Comparison of ENCODE assay signal across 20 cellular contexts in the genomic region with DNA sequence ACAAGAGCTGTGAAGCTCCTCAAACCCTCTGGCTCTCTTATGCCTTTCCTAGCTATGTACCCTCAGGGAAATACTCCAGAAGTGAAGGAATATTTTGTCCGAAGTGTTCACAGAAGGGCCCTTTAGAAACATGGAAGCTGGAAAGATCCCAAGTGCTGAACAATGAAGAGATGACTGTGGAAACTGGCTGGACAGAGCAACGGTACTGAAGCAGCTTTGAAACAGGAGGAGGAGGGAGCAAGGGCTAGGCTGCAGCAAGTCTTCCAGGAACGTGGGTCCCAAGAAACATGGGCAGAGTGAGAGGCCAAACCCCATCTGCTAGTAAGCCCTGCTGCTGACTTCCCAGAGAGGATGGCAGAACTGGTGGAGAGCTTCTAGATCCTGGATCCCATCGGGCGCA. TPM values are rescaled to one million over a fixed set of nuclear protein-coding genes. Genes with fewer than 3 reads are reported as not detected.
DNase-seq lines count a peak whose midpoint lies in the region; ATAC-seq, FAIRE-seq and TF ChIP-seq lines count a peak whose summit lies in the region.
"Had no signal": no experiment of that assay in that cellular context is flagged by ENCODE, and none has a peak within 500 bp of the region (broad histone marks: within the 10 kb centered on the region; RNA-seq: fewer than 3 reads in every experiment).

No MANE protein-coding gene starts in this region.

- no peak overlapping the region for H3K27ac Mint-ChIP-seq in astrocyte (ENCODE audit: unreplicated experiment)
- H3K27ac Mint-ChIP-seq: activated CD8-positive, alpha-beta memory T cell treated with anti-CD3 and anti-CD28 coated beads, Interleukin-2, amount 10 ng/mL, durations not matched to agents 7 days and 5 days; effector memory CD8-positive, alpha-beta T cell; stimulated activated naive CD8-positive, alpha-beta T cell treated with anti-CD3 and anti-CD28 coated beads, Interleukin-15, Interleukin-2, amounts not matched to agents 100 ng/mL and 50 ng/mL, for 24 hours; T-helper 1 cell treated with Interleukin-12 subunit alpha and Interleukin-12 subunit beta and Interleukin-4 antibody, amounts not matched to agents 30 μg/mL and 1 μg/mL, for 36 hours had no signal

- H3F3A ChIP-seq in PC-9 (ENCODE audit: insufficient read depth, low read depth), result peaks cover 3% of the 10 kb centered on the region; the same call in 1 of the 2 replicates

- ATAC-seq in gastrocnemius medialis (no peak), GM19455 (IDR thresholded peaks at IDR 0.05; ENCODE audit: unreplicated experiment) (no peak), HG03442 (IDR thresholded peaks at IDR 0.05; ENCODE audit: unreplicated experiment) (no peak)
- ATAC-seq: activated CD8-positive, alpha-beta memory T cell treated with anti-CD3 and anti-CD28 coated beads, Interleukin-2, amount 10 ng/mL, durations not matched to agents 7 days and 5 days; effector memory CD8-positive, alpha-beta T cell had no signal

- H3K36me3 Mint-ChIP-seq in astrocyte (ENCODE audit: low read depth, unreplicated experiment), result no peaks in the 10 kb centered on the region

- no peak for FAIRE-seq in astrocyte (lab: Jason Lieb, UNC)
- FAIRE-seq: GM12891, islet of Langerhans, RCC 7860 had no signal

- H3K9me3 Mint-ChIP-seq in astrocyte (ENCODE audit: unreplicated experiment), result no peaks in the 10 kb centered on the region
- H3K9me3 Mint-ChIP-seq: CD8-positive, alpha-beta memory T cell; effector memory CD8-positive, alpha-beta T cell; stimulated activated naive CD8-positive, alpha-beta T cell treated with anti-CD3 and anti-CD28 coated beads, Interleukin-15, Interleukin-2, amounts not matched to agents 100 ng/mL and 50 ng/mL, for 24 hours; T-helper 1 cell treated with Interleukin-12 subunit alpha and Interleukin-12 subunit beta and Interleukin-4 antibody, amounts not matched to agents 30 μg/mL and 1 μg/mL, for 36 hours had no signal

- H3K4me1 ChIP-seq in astrocyte (ENCODE audit: insufficient read depth, low read length) (peaks cover 10% of the 10 kb centered on the region), gastrocnemius medialis (peaks cover 16 to 19% of the 10 kb centered on the region in 2 donors), PC-9 (replicated peaks; ENCODE audit: insufficient read depth) (peaks cover 16% of the 10 kb centered on the region)

- H3K36me3 ChIP-seq in astrocyte (ENCODE audit: insufficient read depth, low read length) (no peaks in the 10 kb centered on the region), gastrocnemius medialis (no peaks in the 10 kb centered on the region), PC-9 (ENCODE audit: low read depth) (no peaks in the 10 kb centered on the region)
- H3K36me3 ChIP-seq: uterus had no signal

- in situ Hi-C loops in gastrocnemius medialis (cut with MboI; ENCODE audit: low sequenced_read_pairs in 4 of 4), result loop anchor here in 1 of 4 donors (25.0 kb wide), 1 partner anchor 383 kb away; no protein-coding TSS in a partner anchor

- DNase-seq in GM03348 (ENCODE audit: low spot score) (peak; percentile 24), astrocyte (ENCODE audit: low read depth) (peak; percentile 46), foreskin melanocyte (peak; percentile 95), gastrocnemius medialis (no peak), PC-9 (no peak)
- DNase-seq: activated CD4-positive, CD25-positive, alpha-beta regulatory T cell; activated CD8-positive, alpha-beta memory T cell treated with anti-CD3 and anti-CD28 coated beads, Interleukin-2, amount 10 ng/mL, durations not matched to agents 7 days and 5 days; activated effector memory CD4-positive, alpha-beta T cell treated with anti-CD3 and anti-CD28 coated beads, Interleukin-2, amount 50 U/mL, for 16 hours; CD8-positive, alpha-beta memory T cell; effector memory CD8-positive, alpha-beta T cell; glutamatergic neuron; NCI-H1694 treated with DMSO at 0.1 percent for 48 hours; uterus had no signal

- H3K9me3 ChIP-seq in astrocyte (ENCODE audit: insufficient read depth, low read depth, low read length), result no peaks in the 10 kb centered on the region
- no peaks in the 10 kb centered on the region for H3K9me3 ChIP-seq in gastrocnemius medialis
- H3K9me3 ChIP-seq in PC-9 (ENCODE audit: insufficient read depth, low read depth), result no peaks in the 10 kb centered on the region
- H3K9me3 ChIP-seq: uterus had no signal

- no peak overlapping the region for H2AFZ ChIP-seq in astrocyte (ENCODE audit: low read depth, low read length)
- no peak overlapping the region for H2AFZ ChIP-seq in PC-9

- H4K20me1 ChIP-seq in astrocyte (ENCODE audit: insufficient read depth, low read length), result peaks cover 17% of the 10 kb centered on the region
- peaks cover 8% of the 10 kb centered on the region for H4K20me1 ChIP-seq in PC-9 (ENCODE audit: insufficient read depth)

- H3K4me3 ChIP-seq in astrocyte (ENCODE audit: insufficient read depth, low read depth, low read length), result no peak overlapping the region
- H3K4me3 ChIP-seq in gastrocnemius medialis, result no peak overlapping the region
- no peak overlapping the region for H3K4me3 ChIP-seq in PC-9
- H3K4me3 ChIP-seq: uterus had no signal

- H3K9ac ChIP-seq in astrocyte (ENCODE audit: low read length), result no peak overlapping the region

- no peaks in the 10 kb centered on the region for H3K9me2 ChIP-seq in PC-9 (ENCODE audit: insufficient read depth)

- CTCF ChIA-PET in PC-9 (lab: Charles Lee), result interaction anchor here (0.6 to 0.7 kb wide), 2 partner anchors 12 to 439 kb away, joined by 5 to 7 read pairs; no protein-coding TSS in a partner anchor

- H3K79me2 ChIP-seq in astrocyte (ENCODE audit: insufficient read depth, low read length), result peaks cover 20% of the 10 kb centered on the region
- H3K79me2 ChIP-seq in PC-9 (ENCODE audit: low read depth), result peaks cover 20% of the 10 kb centered on the region

- no TSS peak for BruUV-seq in PC-9 (replicated peaks; lab: Mats Ljungman, UMichigan)

- TF ChIP-seq POLR2A in gastrocnemius medialis (IDR thresholded peaks at IDR 0.05), result no peak

- H3K4me3 Mint-ChIP-seq in astrocyte (ENCODE audit: unreplicated experiment), result no peak overlapping the region
- H3K4me3 Mint-ChIP-seq: activated CD8-positive, alpha-beta memory T cell treated with anti-CD3 and anti-CD28 coated beads, Interleukin-2, amount 10 ng/mL, durations not matched to agents 7 days and 5 days; effector memory CD8-positive, alpha-beta T cell; stimulated activated naive CD8-positive, alpha-beta T cell treated with anti-CD3 and anti-CD28 coated beads, Interleukin-15, Interleukin-2, amounts not matched to agents 100 ng/mL and 50 ng/mL, for 24 hours; T-helper 1 cell treated with Interleukin-12 subunit alpha and Interleukin-12 subunit beta and Interleukin-4 antibody, amounts not matched to agents 30 μg/mL and 1 μg/mL, for 36 hours had no signal

- no peaks in the 10 kb centered on the region for H3K27me3 ChIP-seq in astrocyte (ENCODE audit: insufficient read depth, low read length)
- no peaks in the 10 kb centered on the region for H3K27me3 ChIP-seq in gastrocnemius medialis
- H3K27me3 ChIP-seq in PC-9 (ENCODE audit: insufficient read depth, low read depth), result no peaks in the 10 kb centered on the region
- H3K27me3 ChIP-seq: uterus had no signal

- TF ChIP-seq CTCF in astrocyte (IDR thresholded peaks at IDR 0.05; ENCODE audit: insufficient read depth, low read depth, low read length) (no peak), gastrocnemius medialis (IDR thresholded peaks at IDR 0.05 in 4 of 5, conservative IDR thresholded peaks at IDR 0.05 in 1 of 5) (no peak), PC-9 (conservative IDR thresholded peaks at IDR 0.05) (no peak)

- POLR2A ChIA-PET in PC-9 (lab: Charles Lee; ENCODE audit: unreplicated experiment), result no interaction called here

- no peak overlapping the region for H3K4me2 ChIP-seq in astrocyte (ENCODE audit: low read length)
- H3K4me2 ChIP-seq in PC-9, result no peak overlapping the region

- intact Hi-C loops in gastrocnemius medialis (cut with DNase I; ENCODE audit: low total_unique reads), result no loop called here
- intact Hi-C loops in PC-9 (cut with micrococcal nuclease; ENCODE audit: unreplicated experiment), result no loop called here

- H3K27me3 Mint-ChIP-seq in astrocyte (ENCODE audit: low read depth, unreplicated experiment), result peaks cover 2% of the 10 kb centered on the region
- H3K27me3 Mint-ChIP-seq: stimulated activated naive CD8-positive, alpha-beta T cell treated with anti-CD3 and anti-CD28 coated beads, Interleukin-15, Interleukin-2, amounts not matched to agents 100 ng/mL and 50 ng/mL, for 24 hours had no signal

- H3K27ac ChIP-seq in astrocyte (ENCODE audit: low read depth, low read length), result no peak overlapping the region
- peak overlapping the region in 3 of 4 donors; percentile 14 to 25 (median 23) for H3K27ac ChIP-seq in gastrocnemius medialis
- H3K27ac ChIP-seq in PC-9, result no peak overlapping the region
- H3K27ac ChIP-seq: uterus had no signal

- H3K4me1 Mint-ChIP-seq in astrocyte (ENCODE audit: low read depth, unreplicated experiment), result peaks cover 7% of the 10 kb centered on the region

RNA-seq across cellular contexts. Expression of gene PSAP, which starts 3.0 kb away (rescaled TPM):
- 1,120 and 1,191 TPM in 2 replicates for total RNA-seq in astrocyte
- 1,000 to 10,000 TPM in 3 of 4 donors, 100 to 1,000 TPM in 1; 833 to 1,730 (median 1,179) TPM for total RNA-seq in gastrocnemius medialis
- 683 and 1,027 TPM in 2 replicates for total RNA-seq in PC-9 (2021)

Comparison
In these comparisons a context has a peak if more than half of its experiments do, and no peak if none do; other contexts are left out.
1. DNase-seq: peak in GM03348 (single experiment), astrocyte (single experiment) and foreskin melanocyte (single experiment); none in gastrocnemius medialis (0 of 2) and PC-9 (0 of 2).
2. H3K27ac ChIP-seq: peak in gastrocnemius medialis (3 of 4); none in astrocyte (single experiment) and PC-9 (single experiment).